9 cellular contexts compared by ENCODE assay signal in the genomic region with DNA sequence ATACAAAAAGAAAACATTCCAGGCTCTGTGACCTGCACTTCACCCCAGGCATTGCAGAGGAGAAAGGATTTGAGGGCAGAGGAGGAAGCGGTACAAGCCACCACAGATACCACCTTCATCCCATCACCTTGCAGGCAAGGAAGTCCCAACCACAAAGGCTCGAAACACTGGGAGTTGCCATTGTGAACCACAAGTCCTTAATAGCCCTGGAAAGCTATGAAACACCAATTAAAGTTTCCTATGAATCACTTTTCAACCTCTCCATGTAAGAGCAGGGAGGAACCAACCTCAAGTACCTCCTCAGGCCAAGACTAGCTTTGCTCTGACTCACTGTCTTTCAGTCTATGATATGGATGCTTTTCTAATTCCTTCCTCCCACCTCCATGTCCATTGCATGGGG. TPM values are rescaled to one million over a fixed set of nuclear protein-coding genes. Genes with fewer than 3 reads are reported as not detected.
DNase-seq lines count a peak whose midpoint lies in the region; ATAC-seq, FAIRE-seq and TF ChIP-seq lines count a peak whose summit lies in the region.
"Had no signal": no experiment of that assay in that cellular context is flagged by ENCODE, and none has a peak within 500 bp of the region (broad histone marks: within the 10 kb centered on the region; RNA-seq: fewer than 3 reads in every experiment).

No MANE protein-coding gene starts in this region.

- H3K36me3 ChIP-seq in lung (ENCODE audit: control insufficient read depth in 2 of 2, insufficient read depth in 2 of 2, low read length in 2 of 2): no peaks in the 10 kb centered on the region
- no peaks in the 10 kb centered on the region for H3K36me3 ChIP-seq in CD8-positive, alpha-beta T cell (ENCODE audit: insufficient read depth, low read length)

- TF ChIP-seq CTCF in lung (IDR thresholded peaks at IDR 0.05; ENCODE audit: control extremely low read depth, extremely low read depth) (no peak), progenitor cell of endocrine pancreas (IDR thresholded peaks at IDR 0.05; ENCODE audit: unreplicated experiment) (no peak)
- no peak for TF ChIP-seq CTCF in CD8-positive, alpha-beta T cell (IDR thresholded peaks at IDR 0.05)

- CTCF ChIA-PET in CD8-positive, alpha-beta T cell (lab: Charles Lee): no interaction called here

- FAIRE-seq in HTR-8/SVneo (lab: Jason Lieb, UNC): no peak

- peak; percentile 84 for ATAC-seq in lung (ENCODE audit: insufficient read depth, low FRiP score)
- no peak for ATAC-seq in CD8-positive, alpha-beta T cell
- ATAC-seq: natural killer cell treated with Interleukin-12 subunit alpha and Interleukin-12 subunit beta and Interleukin-15 and Interleukin-18, amount 100 ng/mL, for 72 hours had no signal

- H3K4me1 ChIP-seq in lung (ENCODE audit: control insufficient read depth in 2 of 2, insufficient read depth in 2 of 2, low read length in 2 of 2): peaks cover 0 to 5% of the 10 kb centered on the region in 2 donors
- peaks cover 6% of the 10 kb centered on the region for H3K4me1 ChIP-seq in CD8-positive, alpha-beta T cell (ENCODE audit: insufficient read depth, low read length)

- H3K4me3 ChIP-seq in lung: no peak overlapping the region
- no peak overlapping the region for H3K4me3 ChIP-seq in CD8-positive, alpha-beta T cell (ENCODE audit: low read depth, low read length)

- POLR2A ChIA-PET in CD8-positive, alpha-beta T cell (lab: Charles Lee): no interaction called here

- H3K27ac ChIP-seq in lung (ENCODE audit: low read depth in 1 of 2, low read length in 1 of 2): no peak overlapping the region
- no peak overlapping the region for H3K27ac ChIP-seq in CD8-positive, alpha-beta T cell (ENCODE audit: low read depth, low read length)

- 29 to 64% methylated on average over 2 of the region's 2 CpGs for WGBS in lung, 2 donors

- no peaks in the 10 kb centered on the region for H3K27me3 Mint-ChIP-seq in progenitor cell of endocrine pancreas
- no peaks in the 10 kb centered on the region for H3K27me3 Mint-ChIP-seq in CD8-positive, alpha-beta T cell (ENCODE audit: low read depth)

- DNase-seq in Daoy (ENCODE audit: low read depth) (peak; percentile 99), HTR-8/SVneo (ENCODE audit: insufficient read length, low spot score) (peak; percentile 92), UCSD-AML1 (lab: John Stamatoyannopoulos, UW; ENCODE audit: unreplicated experiment) (peak; percentile 29), lung (ENCODE audit: low spot score) (peak; percentile 36), progenitor cell of endocrine pancreas (ENCODE audit: low spot score, unreplicated experiment) (no peak), NCI-H2029 treated with DMSO at 0.1 percent for 48 hours (lab: John Stamatoyannopoulos, UW) (no peak)
- DNase-seq in CD8-positive, alpha-beta T cell: no peak
- DNase-seq: dermis blood vessel endothelial cell had no signal

- H3K9me3 Mint-ChIP-seq in progenitor cell of endocrine pancreas (ENCODE audit: low read depth): no peaks in the 10 kb centered on the region
- no peaks in the 10 kb centered on the region for H3K9me3 Mint-ChIP-seq in CD8-positive, alpha-beta T cell
- H3K9me3 Mint-ChIP-seq: natural killer cell treated with Interleukin-12 subunit alpha and Interleukin-12 subunit beta and Interleukin-15 and Interleukin-18, amount 100 ng/mL, for 72 hours had no signal

- H3K4me3 Mint-ChIP-seq in progenitor cell of endocrine pancreas (ENCODE audit: low read depth): no peak overlapping the region
- no peak overlapping the region for H3K4me3 Mint-ChIP-seq in CD8-positive, alpha-beta T cell
- H3K4me3 Mint-ChIP-seq: natural killer cell treated with Interleukin-12 subunit alpha and Interleukin-12 subunit beta and Interleukin-15 and Interleukin-18, amount 100 ng/mL, for 72 hours had no signal

- intact Hi-C loops in CD8-positive, alpha-beta T cell (cut with DNase I, micrococcal nuclease): no loop called here

- H3K4me1 Mint-ChIP-seq in progenitor cell of endocrine pancreas (ENCODE audit: low read depth): no peaks in the 10 kb centered on the region
- H3K4me1 Mint-ChIP-seq in CD8-positive, alpha-beta T cell (ENCODE audit: low read depth): peaks cover 26% of the 10 kb centered on the region

- no peaks in the 10 kb centered on the region for H3K27me3 ChIP-seq in lung (ENCODE audit: control insufficient read depth, insufficient read depth)
- no peaks in the 10 kb centered on the region for H3K27me3 ChIP-seq in CD8-positive, alpha-beta T cell (ENCODE audit: insufficient read depth, low read length)

- H3K27ac Mint-ChIP-seq in progenitor cell of endocrine pancreas: no peak overlapping the region
- no peak overlapping the region for H3K27ac Mint-ChIP-seq in CD8-positive, alpha-beta T cell
- H3K27ac Mint-ChIP-seq: natural killer cell treated with Interleukin-12 subunit alpha and Interleukin-12 subunit beta and Interleukin-15 and Interleukin-18, amount 100 ng/mL, for 72 hours had no signal

- H3K9me3 ChIP-seq in lung (ENCODE audit: control insufficient read depth in 2 of 2, insufficient read depth in 1 of 2, low read length in 1 of 2): no peaks in the 10 kb centered on the region
- H3K9me3 ChIP-seq in CD8-positive, alpha-beta T cell (ENCODE audit: low read length): no peaks in the 10 kb centered on the region

- peaks cover 5% of the 10 kb centered on the region for H3K36me3 Mint-ChIP-seq in progenitor cell of endocrine pancreas (ENCODE audit: insufficient read depth)
- peaks cover 6% of the 10 kb centered on the region for H3K36me3 Mint-ChIP-seq in CD8-positive, alpha-beta T cell
- H3K36me3 Mint-ChIP-seq: natural killer cell treated with Interleukin-12 subunit alpha and Interleukin-12 subunit beta and Interleukin-15 and Interleukin-18, amount 100 ng/mL, for 72 hours had no signal

RNA-seq across cellular contexts. Expression of gene MAP3K9, which starts 27.0 kb away (rescaled TPM):
- total RNA-seq in Daoy (2014; rRNA removed; shearing (Covaris generic)): 5.5 and 5.8 TPM in 2 replicates
- total RNA-seq in lung: 10 to 100 TPM in 1 of 2 donors, 1 to 10 TPM in 1; 5.4 to 14.0 TPM
- 1 to 10 TPM; 2.3 to 3.1 TPM for polyA plus RNA-seq in lung
- total RNA-seq in progenitor cell of endocrine pancreas: 27.6 and 31.8 TPM in 2 replicates
- total RNA-seq in CD8-positive, alpha-beta T cell: 10 to 100 TPM in 1 of 2 experiments, 1 to 10 TPM in 1; 9.8 to 10.8 TPM

Comparison
In these comparisons a context has a peak if more than half of its experiments do, and no peak if none do; other contexts are left out.
1. DNase-seq: peak in Daoy (single experiment), HTR-8/SVneo (single experiment), UCSD-AML1 (single experiment) and lung (single experiment); none in progenitor cell of endocrine pancreas (single experiment), NCI-H2029 treated with DMSO at 0.1 percent for 48 hours (single experiment) and CD8-positive, alpha-beta T cell (0 of 7).